30 cellular contexts compared by ENCODE assay signal in the genomic region with DNA sequence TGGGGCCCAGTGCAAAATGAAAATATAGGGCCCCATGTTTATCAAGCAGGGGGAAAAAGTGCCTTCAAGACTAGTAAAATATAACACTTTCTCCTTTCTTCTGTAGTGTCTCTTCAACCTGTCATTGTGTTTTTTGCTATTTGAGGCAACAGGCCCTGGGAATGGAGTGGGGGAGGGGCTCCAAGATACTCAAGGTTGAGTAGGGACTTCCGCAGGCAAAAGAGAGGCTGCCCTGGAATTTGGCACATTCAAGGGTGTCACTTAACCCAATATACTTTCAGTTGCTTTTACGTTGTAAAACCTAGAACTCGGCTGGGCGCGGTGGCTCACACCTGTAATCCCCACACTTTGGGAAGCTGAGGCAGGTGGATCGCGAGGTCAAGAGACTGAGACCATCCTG.
"Had no signal": no experiment of that assay in that cellular context is flagged by ENCODE, and none has a peak within 500 bp of the region (broad histone marks: within the 10 kb centered on the region; RNA-seq: fewer than 3 reads in every experiment).

No MANE protein-coding gene starts in this region.

- H3K36me3 Mint-ChIP-seq: activated naive CD8-positive, alpha-beta T cell treated with anti-CD3 and anti-CD28 coated beads, Interleukin-2, amount 10 ng/mL, durations not matched to agents 7 days and 5 days had no signal

- DNase-seq: activated CD4-positive, alpha-beta T cell treated with anti-CD3 and anti-CD28 coated beads for 36 hours; activated CD4-positive, alpha-beta T cell treated with anti-CD3 and anti-CD28 coated beads, Interleukin-2, amount 10 ng/mL, durations not matched to agents 7 days and 5 days; activated CD4-positive, alpha-beta T cell treated with anti-CD3 and anti-CD28 coated beads, Interleukin-2, amount 50 U/mL, for 48 hours; activated CD8-positive, alpha-beta T cell treated with anti-CD3 and anti-CD28 coated beads, Interleukin-2, amount 10 ng/mL, durations not matched to agents 7 days and 5 days; activated gamma-delta T cell; activated naive CD4-positive, alpha-beta T cell treated with Interleukin-2 at 50 U/mL for 16 hours; activated naive CD8-positive, alpha-beta T cell treated with anti-CD3 and anti-CD28 coated beads, Interleukin-2, amount 10 ng/mL, durations not matched to agents 7 days and 5 days; activated T-cell treated with anti-CD3 and anti-CD28 coated beads, Interleukin-2, amount 50 U/mL, for 24 hours; amygdala; body of pancreas; caudate nucleus; Karpas-422; KBM-7; NCI-H1105; NCI-H1417 treated with DMSO at 0.1 percent for 48 hours; NCI-H187 treated with DMSO at 0.1 percent for 48 hours; NCI-H2081; NCI-H226; NCI-H446 treated with DMSO at 0.1 percent for 48 hours; NCI-H524; SHP77; SJCRH30 had no signal

- H3K36me3 ChIP-seq: breast epithelium, SJCRH30 had no signal

- H3K4me1 Mint-ChIP-seq: activated CD4-positive, alpha-beta T cell treated with anti-CD3 and anti-CD28 coated beads for 36 hours; activated CD4-positive, alpha-beta T cell treated with anti-CD3 and anti-CD28 coated beads, Interleukin-2, amount 10 ng/mL, durations not matched to agents 7 days and 5 days; activated naive CD4-positive, alpha-beta T cell treated with anti-CD3 and anti-CD28 coated beads, Interleukin-2, amount 50 U/mL, for 24 hours; activated naive CD8-positive, alpha-beta T cell treated with anti-CD3 and anti-CD28 coated beads, Interleukin-2, amount 10 ng/mL, durations not matched to agents 7 days and 5 days had no signal

- H3K27ac Mint-ChIP-seq: activated CD4-positive, alpha-beta T cell treated with anti-CD3 and anti-CD28 coated beads for 36 hours; activated CD4-positive, alpha-beta T cell treated with anti-CD3 and anti-CD28 coated beads, Interleukin-2, amount 10 ng/mL, durations not matched to agents 7 days and 5 days; activated CD8-positive, alpha-beta T cell treated with anti-CD3 and anti-CD28 coated beads, Interleukin-2, amount 10 ng/mL, durations not matched to agents 7 days and 5 days; activated naive CD4-positive, alpha-beta T cell treated with anti-CD3 and anti-CD28 coated beads, Interleukin-2, amount 50 U/mL, for 24 hours; activated naive CD8-positive, alpha-beta T cell treated with anti-CD3 and anti-CD28 coated beads, Interleukin-2, amount 10 ng/mL, durations not matched to agents 7 days and 5 days; activated T-cell treated with anti-CD3 and anti-CD28 coated beads, Interleukin-2, amount 50 U/mL, for 24 hours; activated T-helper 2 cell treated with anti-CD3 and anti-CD28 coated beads, Interferon-gamma antibody, Interleukin-2, Interleukin-4, amounts not matched to agents 10 μg/mL and 5 μg/mL and 100 μg/mL, durations not matched to agents 14 hours and 24 hours and 36 hours; T-helper 1 cell treated with Interleukin-12 subunit alpha and Interleukin-12 subunit beta and Interleukin-4 antibody, amounts not matched to agents 30 μg/mL and 1 μg/mL, for 36 hours; T-helper 2 cell treated with Interferon-gamma antibody and Interleukin-4, amounts not matched to agents 5 μg/mL and 100 μg/mL, for 36 hours had no signal

- H3K4me3 ChIP-seq: body of pancreas, breast epithelium, SJCRH30, SK-N-MC had no signal

- ATAC-seq: activated CD4-positive, alpha-beta T cell treated with anti-CD3 and anti-CD28 coated beads for 36 hours; activated CD4-positive, CD25-positive, alpha-beta regulatory T cell treated with anti-CD3 and anti-CD28 coated beads, Interleukin-2, amount 50 U/mL, for 24 hours; activated CD8-positive, alpha-beta T cell treated with anti-CD3 and anti-CD28 coated beads, Interleukin-2, amount 10 ng/mL, durations not matched to agents 7 days and 5 days; body of pancreas; Panc1 had no signal

- H3K4me3 Mint-ChIP-seq: activated CD4-positive, alpha-beta T cell treated with anti-CD3 and anti-CD28 coated beads for 36 hours; activated CD4-positive, alpha-beta T cell treated with anti-CD3 and anti-CD28 coated beads, Interleukin-2, amount 10 ng/mL, durations not matched to agents 7 days and 5 days; activated CD8-positive, alpha-beta T cell treated with anti-CD3 and anti-CD28 coated beads, Interleukin-2, amount 10 ng/mL, durations not matched to agents 7 days and 5 days; activated naive CD4-positive, alpha-beta T cell treated with anti-CD3 and anti-CD28 coated beads, Interleukin-2, amount 50 U/mL, for 24 hours; activated naive CD8-positive, alpha-beta T cell treated with anti-CD3 and anti-CD28 coated beads, Interleukin-2, amount 10 ng/mL, durations not matched to agents 7 days and 5 days; activated T-cell treated with anti-CD3 and anti-CD28 coated beads, Interleukin-2, amount 50 U/mL, for 24 hours; T-helper 1 cell treated with Interleukin-12 subunit alpha and Interleukin-12 subunit beta and Interleukin-4 antibody, amounts not matched to agents 30 μg/mL and 1 μg/mL, for 36 hours; T-helper 2 cell treated with Interferon-gamma antibody and Interleukin-4, amounts not matched to agents 5 μg/mL and 100 μg/mL, for 36 hours had no signal

- H3K27me3 ChIP-seq: body of pancreas, breast epithelium, SJCRH30 had no signal

- H3K4me1 ChIP-seq: body of pancreas, breast epithelium, SJCRH30 had no signal

- H3K27ac ChIP-seq: body of pancreas, SJCRH30, SK-N-MC had no signal
